30 cellular contexts compared by ENCODE assay signal in the genomic region with DNA sequence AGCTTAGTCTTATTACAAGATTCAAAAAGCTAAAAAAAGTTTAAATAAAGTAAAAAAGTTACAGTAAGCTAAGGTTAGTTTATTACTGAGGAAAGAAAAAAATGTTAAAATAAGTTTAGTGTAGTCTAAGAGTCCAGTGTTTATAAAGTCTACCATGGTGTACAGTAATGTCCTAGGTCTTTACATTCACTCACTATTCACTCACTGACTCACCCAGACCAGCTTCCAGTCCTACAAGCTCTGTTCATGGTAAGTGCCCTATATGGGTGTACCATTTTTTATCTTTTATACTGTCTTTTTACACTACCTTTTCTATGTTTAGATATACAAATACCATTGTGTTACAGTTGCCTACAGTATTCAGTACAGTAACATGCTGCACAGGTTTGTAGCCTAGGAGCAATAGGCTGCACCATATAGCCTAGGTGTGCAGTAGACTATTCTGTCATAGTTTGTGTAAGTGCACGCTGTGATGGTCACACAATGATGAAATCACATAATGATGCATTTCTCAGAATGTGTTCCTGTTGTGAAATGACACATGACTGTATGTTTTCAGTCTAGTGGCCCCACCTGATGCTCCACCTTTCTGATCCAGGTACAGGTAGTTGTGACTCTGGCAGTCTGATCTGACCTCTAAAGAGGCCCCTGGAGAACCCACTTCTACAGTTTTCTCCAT. TPM values are rescaled to one million over a fixed set of nuclear protein-coding genes. Genes with fewer than 3 reads are reported as not detected.
DNase-seq lines count a peak whose midpoint lies in the region; ATAC-seq and TF ChIP-seq lines count a peak whose summit lies in the region.
"Had no signal": no experiment of that assay in that cellular context is flagged by ENCODE, and none has a peak within 500 bp of the region (broad histone marks: within the 10 kb centered on the region; RNA-seq: fewer than 3 reads in every experiment).

No MANE protein-coding gene starts in this region.

- no peaks in the 10 kb centered on the region for H3K9me3 ChIP-seq in breast epithelium
- H3K9me3 ChIP-seq in mammary epithelial cell (replicated peaks; ENCODE audit: insufficient read depth, low read length): no peaks in the 10 kb centered on the region
- H3K9me3 ChIP-seq: BE2C, HAP-1, SJCRH30 had no signal

- no peak overlapping the region for H2AFZ ChIP-seq in mammary epithelial cell (ENCODE audit: low read depth, low read length)

- no peak overlapping the region for H3K4me2 ChIP-seq in mammary epithelial cell (ENCODE audit: insufficient read depth, low read depth, low read length)
- H3K4me2 ChIP-seq: KMS-11 had no signal

- no peak overlapping the region for H3K9ac ChIP-seq in mammary epithelial cell (ENCODE audit: insufficient read depth, low read length)
- H3K9ac ChIP-seq: KMS-11 had no signal

- H3K27me3 Mint-ChIP-seq in MCF 10A (ENCODE audit: insufficient read depth, unreplicated experiment): no peaks in the 10 kb centered on the region
- H3K27me3 Mint-ChIP-seq in natural killer cell (ENCODE audit: low read depth in 2 of 2): no peaks in the 10 kb centered on the region

- ATAC-seq in esophagus mucosa (peak; percentile 94), natural killer cell (no peak)
- ATAC-seq: Right ventricle myocardium inferior, SK-N-SH treated with all-trans-retinoic acid at 6 μM for 48 hours had no signal

- H3K79me2 ChIP-seq in mammary epithelial cell (ENCODE audit: insufficient read depth, low read length): no peaks in the 10 kb centered on the region

- peaks cover 8% of the 10 kb centered on the region for H3K9me3 Mint-ChIP-seq in MCF 10A (ENCODE audit: unreplicated experiment)
- no peaks in the 10 kb centered on the region for H3K9me3 Mint-ChIP-seq in natural killer cell

- H3K27me3 ChIP-seq in breast epithelium (no peaks in the 10 kb centered on the region), mammary epithelial cell (ENCODE audit: insufficient read depth, low read length) (no peaks in the 10 kb centered on the region)
- H3K27me3 ChIP-seq: BE2C, SJCRH30 had no signal

- H3K27ac ChIP-seq in breast epithelium: no peak overlapping the region
- H3K27ac ChIP-seq in mammary epithelial cell (ENCODE audit: insufficient read depth, low read depth, low read length): no peak overlapping the region
- H3K27ac ChIP-seq: KMS-11, SJCRH30 had no signal

- BruUV-seq in MCF 10A (replicated peaks; lab: Mats Ljungman, UMichigan): no TSS peak
- no TSS peak for BruUV-seq in mammary epithelial cell (replicated peaks; lab: Mats Ljungman, UMichigan)

- CTCF ChIA-PET in MCF 10A (lab: Yijun Ruan, JAX) (interaction anchor here (0.7 kb wide), 1 partner anchor 180 kb away, joined by 3 read pairs; no protein-coding TSS in a partner anchor), mammary epithelial cell (lab: Charles Lee; ENCODE audit: low non-redundant PET) (no interaction called here)

- no peak overlapping the region for H3K4me3 ChIP-seq in breast epithelium
- no peak overlapping the region for H3K4me3 ChIP-seq in mammary epithelial cell (replicated peaks in 1 of 3; ENCODE audit: insufficient read depth in 1 of 3, low read depth in 2 of 3, low read length in 3 of 3)
- H3K4me3 ChIP-seq: HAP-1, SJCRH30 had no signal

- H3K36me3 ChIP-seq in breast epithelium (no peaks in the 10 kb centered on the region), mammary epithelial cell (ENCODE audit: insufficient read depth, low read length) (no peaks in the 10 kb centered on the region)
- H3K36me3 ChIP-seq: BE2C, HAP-1, SJCRH30 had no signal

- no peak overlapping the region for H3K27ac Mint-ChIP-seq in MCF 10A (ENCODE audit: low read depth, unreplicated experiment)
- H3K27ac Mint-ChIP-seq in natural killer cell: no peak overlapping the region
- H3K27ac Mint-ChIP-seq: CD14-positive monocyte had no signal

- DNase-seq in MCF 10A (ENCODE audit: unreplicated experiment) (peak; percentile 14), breast epithelium (ENCODE audit: low spot score in 2 of 2) (no peak), mammary epithelial cell (peak; percentile 17), mesenteric fat pad (ENCODE audit: low spot score) (no peak), cerebellar cortex (ENCODE audit: low spot score) (no peak), natural killer cell (no peak)
- DNase-seq: 8988T; ACHN; BE2C; CD8-positive, alpha-beta memory T cell; DMS 273 treated with DMSO at 0.1 percent for 48 hours; DMS79; EL; GF-D8; GOT3; NCI-H1092 treated with DMSO at 0.1 percent for 48 hours; NCI-H1436; NCI-H187; NCI-H2081 treated with DMSO at 0.1 percent for 48 hours; NCI-H2171; NCI-H226; NCI-H510A; NCI-H69; SJCRH30 had no signal

- in situ Hi-C loops in mammary epithelial cell (cut with MboI; ENCODE audit: low sequenced_read_pairs in 2 of 2): no loop called here

- H3K4me1 ChIP-seq in breast epithelium (no peaks in the 10 kb centered on the region), mammary epithelial cell (ENCODE audit: insufficient read depth, low read length) (no peaks in the 10 kb centered on the region)
- H3K4me1 ChIP-seq: BE2C, HAP-1 had no signal

- H4K20me1 ChIP-seq in mammary epithelial cell (ENCODE audit: insufficient read depth, low read length): no peaks in the 10 kb centered on the region

- intact Hi-C loops in MCF 10A (cut with micrococcal nuclease) (no loop called here), breast epithelium (cut with DNase I; ENCODE audit: low total_unique reads) (no loop called here), mammary epithelial cell (cut with micrococcal nuclease) (no loop called here), natural killer cell (cut with micrococcal nuclease) (no loop called here)

- no peak for TF ChIP-seq POLR2A in breast epithelium (IDR thresholded peaks at IDR 0.05)

- H3K4me3 Mint-ChIP-seq in MCF 10A (ENCODE audit: unreplicated experiment) (no peak overlapping the region), natural killer cell (no peak overlapping the region)
- H3K4me3 Mint-ChIP-seq: CD14-positive monocyte; CD8-positive, alpha-beta memory T cell had no signal

- TF ChIP-seq CTCF in MCF 10A (IDR thresholded peaks at IDR 0.05; ENCODE audit: unreplicated experiment) (no peak), breast epithelium (IDR thresholded peaks at IDR 0.05) (no peak), mammary epithelial cell (conservative IDR thresholded peaks at IDR 0.05 in 1 of 2, IDR thresholded peaks at IDR 0.05 in 1 of 2; ENCODE audit: extremely low read depth in 1 of 2, insufficient read depth in 1 of 2, low read depth in 1 of 2, low read length in 2 of 2) (no peak), natural killer cell (IDR thresholded peaks at IDR 0.05) (no peak)

- no peaks in the 10 kb centered on the region for H3K4me1 Mint-ChIP-seq in MCF 10A (ENCODE audit: insufficient read depth, unreplicated experiment)
- H3K4me1 Mint-ChIP-seq in natural killer cell: peaks cover 10 to 18% of the 10 kb centered on the region in 2 donors
- H3K4me1 Mint-ChIP-seq: CD8-positive, alpha-beta memory T cell had no signal

- dilution Hi-C loops in mammary epithelial cell (cut with HindIII; ENCODE audit: low sequenced_read_pairs): no loop called here

- 63% methylated on average over 1 of the region's 1 CpG for WGBS in mammary epithelial cell (ENCODE audit: low coverage, missing lambda C conversion rate)

- H3K36me3 Mint-ChIP-seq in MCF 10A (ENCODE audit: insufficient read depth, unreplicated experiment): no peaks in the 10 kb centered on the region
- no peaks in the 10 kb centered on the region for H3K36me3 Mint-ChIP-seq in natural killer cell

- POLR2A ChIA-PET in MCF 10A (lab: Yijun Ruan, JAX): no interaction called here

RNA-seq across cellular contexts. Expression of gene SNX18, which starts 45.7 kb away (rescaled TPM):
- total RNA-seq in MCF 10A (2022) (8.7 and 10.0 TPM in 2 replicates), breast epithelium (10 to 100 TPM; 29.2 to 37.3 (median 33.1) TPM), mammary epithelial cell (10 to 100 TPM; 22.6 to 84.0 TPM), esophagus mucosa (16.2 TPM), mesenteric fat pad (35.3 TPM), natural killer cell (10 to 100 TPM; 31.1 to 45.6 (median 40.8) TPM)
- polyA plus RNA-seq in mammary epithelial cell: 7.6 TPM
- 10.5 TPM for polyA minus RNA-seq in mammary epithelial cell

Comparison
In these comparisons a context has a peak if more than half of its experiments do, and no peak if none do; other contexts are left out.
1. DNase-seq: peak in MCF 10A (single experiment) and mammary epithelial cell (single experiment); none in breast epithelium (0 of 2), mesenteric fat pad (single experiment), cerebellar cortex (single experiment) and natural killer cell (single experiment).